17 cellular contexts compared by ENCODE assay signal in genomic region chr9:81597749-81598497, GRCh38.
DNase-seq lines count a peak whose midpoint lies in the region; ATAC-seq, FAIRE-seq and TF ChIP-seq lines count a peak whose summit lies in the region.
"Had no signal": no experiment of that assay in that cellular context is flagged by ENCODE, and none has a peak within 500 bp of the region (broad histone marks: within the 10 kb centered on the region; RNA-seq: fewer than 3 reads in every experiment).

No MANE protein-coding gene starts in this region.

- peaks cover 68% of the 10 kb centered on the region for H3K4me1 ChIP-seq in HUES6 (ENCODE audit: control insufficient read depth, insufficient read depth, low read length)
- H3K4me1 ChIP-seq in astrocyte (ENCODE audit: insufficient read depth, low read length) = peaks cover 17% of the 10 kb centered on the region
- H3K4me1 ChIP-seq in spleen = peaks cover 12 to 83% (median 55%) of the 10 kb centered on the region in 6 donors
- H3K4me1 ChIP-seq in esophagus muscularis mucosa = peaks cover 40 to 82% (median 60%) of the 10 kb centered on the region in 4 donors

- peaks cover 35% of the 10 kb centered on the region for H3K36me3 Mint-ChIP-seq in astrocyte (ENCODE audit: low read depth, unreplicated experiment)
- H3K36me3 Mint-ChIP-seq: activated naive CD8-positive, alpha-beta T cell treated with anti-CD3 and anti-CD28 coated beads for 36 hours had no signal

- TF ChIP-seq EP300 in esophagus muscularis mucosa (IDR thresholded peaks at IDR 0.05) = no peak

- peak overlapping the region; percentile 42 for H3K4me3 Mint-ChIP-seq in astrocyte (ENCODE audit: unreplicated experiment)
- H3K4me3 Mint-ChIP-seq: activated CD4-positive, alpha-beta memory T cell treated with anti-CD3 and anti-CD28 coated beads, Interleukin-2, amount 10 ng/mL, durations not matched to agents 7 days and 5 days; activated naive CD8-positive, alpha-beta T cell treated with anti-CD3 and anti-CD28 coated beads for 36 hours had no signal

- H3K36me3 ChIP-seq in HUES6 (ENCODE audit: control insufficient read depth, insufficient read depth, low read length) = peaks cover 21% of the 10 kb centered on the region
- no peaks in the 10 kb centered on the region for H3K36me3 ChIP-seq in astrocyte (ENCODE audit: insufficient read depth, low read length)
- peaks cover 0 to 41% (median 0%) of the 10 kb centered on the region in 6 donors for H3K36me3 ChIP-seq in spleen
- H3K36me3 ChIP-seq in esophagus muscularis mucosa = peaks cover 0 to 23% (median 3%) of the 10 kb centered on the region in 4 donors
- H3K36me3 ChIP-seq: thyroid gland had no signal

- TF ChIP-seq CTCF in astrocyte (IDR thresholded peaks at IDR 0.05; ENCODE audit: insufficient read depth, low read depth, low read length) (no peak), spleen (IDR thresholded peaks at IDR 0.05 in 8 of 11, conservative IDR thresholded peaks at IDR 0.05 in 3 of 11) (no peak), esophagus muscularis mucosa (IDR thresholded peaks at IDR 0.05) (no peak)

- no peak overlapping the region for H3K27ac Mint-ChIP-seq in astrocyte (ENCODE audit: unreplicated experiment)
- H3K27ac Mint-ChIP-seq: activated CD4-positive, alpha-beta memory T cell treated with anti-CD3 and anti-CD28 coated beads, Interleukin-2, amount 10 ng/mL, durations not matched to agents 7 days and 5 days; activated naive CD8-positive, alpha-beta T cell treated with anti-CD3 and anti-CD28 coated beads for 36 hours; activated T-cell treated with anti-CD3 and anti-CD28 coated beads, Interleukin-2, amount 50 U/mL, for 72 hours had no signal

- H3K27me3 ChIP-seq in HUES6 (ENCODE audit: control insufficient read depth, insufficient read depth, low read length) (no peaks in the 10 kb centered on the region), astrocyte (ENCODE audit: insufficient read depth, low read length) (no peaks in the 10 kb centered on the region), layer of hippocampus (ENCODE audit: control insufficient read depth, insufficient read depth, low read length) (no peaks in the 10 kb centered on the region), spleen (replicated peaks in 1 of 7) (no peaks in the 10 kb centered on the region), esophagus muscularis mucosa (no peaks in the 10 kb centered on the region)
- H3K27me3 ChIP-seq: thyroid gland had no signal

- FAIRE-seq in astrocyte (lab: Jason Lieb, UNC) = no peak

- 65 to 72% (median 68%) methylated on average over 14 of the region's 14 CpGs for whole genome bisulfite sequencing in spleen, 5 donors
- WGBS in esophagus muscularis mucosa = 84% methylated on average over 14 of the region's 14 CpGs

- H3K9me3 ChIP-seq in HUES6 (ENCODE audit: control insufficient read depth, insufficient read depth, low read depth, low read length) (no peaks in the 10 kb centered on the region), astrocyte (ENCODE audit: insufficient read depth, low read depth, low read length) (no peaks in the 10 kb centered on the region), spleen (peaks cover 0 to 4% (median 0%) of the 10 kb centered on the region in 8 donors), esophagus muscularis mucosa (no peaks in the 10 kb centered on the region)
- H3K9me3 ChIP-seq: lower lobe of right lung, thyroid gland had no signal

- ATAC-seq in HG02885 (IDR thresholded peaks at IDR 0.05; ENCODE audit: poor library complexity, unreplicated experiment) (no peak), GM21717 (IDR thresholded peaks at IDR 0.05; ENCODE audit: unreplicated experiment) (no peak)
- ATAC-seq: activated T-cell treated with anti-CD3 and anti-CD28 coated beads, Interleukin-2, amount 50 U/mL, for 72 hours; lower lobe of right lung had no signal

- H3K79me2 ChIP-seq in astrocyte (ENCODE audit: insufficient read depth, low read length) = no peaks in the 10 kb centered on the region

- no peak overlapping the region for H3K4me3 ChIP-seq in HUES6 (ENCODE audit: low read depth, low read length)
- H3K4me3 ChIP-seq in astrocyte (ENCODE audit: insufficient read depth, low read depth, low read length) = no peak overlapping the region
- H3K4me3 ChIP-seq in spleen = no peak overlapping the region
- H3K4me3 ChIP-seq in esophagus muscularis mucosa = no peak overlapping the region
- H3K4me3 ChIP-seq: lower lobe of right lung, thyroid gland had no signal

- H3K9ac ChIP-seq in HUES6 (ENCODE audit: low read length) (peak overlapping the region; percentile 24), astrocyte (ENCODE audit: low read length) (no peak overlapping the region)

- H3K4me1 Mint-ChIP-seq in astrocyte (ENCODE audit: low read depth, unreplicated experiment) = peaks cover 13% of the 10 kb centered on the region

- TF ChIP-seq POLR2A in spleen (IDR thresholded peaks at IDR 0.05) (no peak), esophagus muscularis mucosa (IDR thresholded peaks at IDR 0.05; ENCODE audit: low read depth) (no peak)

- no peaks in the 10 kb centered on the region for H4K20me1 ChIP-seq in astrocyte (ENCODE audit: insufficient read depth, low read length)

- H3K27me3 Mint-ChIP-seq in astrocyte (ENCODE audit: low read depth, unreplicated experiment) = no peaks in the 10 kb centered on the region
- H3K27me3 Mint-ChIP-seq: activated CD4-positive, alpha-beta memory T cell treated with anti-CD3 and anti-CD28 coated beads, Interleukin-2, amount 10 ng/mL, durations not matched to agents 7 days and 5 days had no signal

- intact Hi-C loops in spleen (cut with DNase I; ENCODE audit: low total_unique reads) (loop anchor here (10.0 kb wide), 2 partner anchors 73 to 87 kb away; partner anchors contain the start of gene TLE1), esophagus muscularis mucosa (cut with DNase I) (no loop called here)

- H3K27ac ChIP-seq in HUES6 (ENCODE audit: low read depth, low read length) (no peak overlapping the region; the same call in 1 of the 2 replicates), astrocyte (ENCODE audit: low read depth, low read length) (no peak overlapping the region), layer of hippocampus (ENCODE audit: low read depth, low read length) (peak overlapping the region; percentile 25), spleen (peak overlapping the region; percentile 4 to 80 (median 58)), esophagus muscularis mucosa (replicated peaks in 1 of 4) (peak overlapping the region in 2 of 4 donors; percentile 10 to 15)
- H3K27ac ChIP-seq: lower lobe of right lung, RWPE1 had no signal

- DNase-seq in astrocyte (ENCODE audit: low read depth) (no peak), spleen (no peak), esophagus muscularis mucosa (ENCODE audit: extremely low spot score) (no peak)
- no peak for DNase-seq in stimulated activated CD4-positive, alpha-beta T cell treated with anti-CD3 and anti-CD28 coated beads, Interleukin-12 subunit alpha, Interleukin-12 subunit beta, amount 100 ng/mL, for 4 hours
- DNase-seq: activated CD4-positive, alpha-beta memory T cell treated with anti-CD3 and anti-CD28 coated beads, Interleukin-2, amount 10 ng/mL, durations not matched to agents 7 days and 5 days; activated naive CD8-positive, alpha-beta T cell treated with anti-CD3 and anti-CD28 coated beads for 36 hours; activated T-cell treated with anti-CD3 and anti-CD28 coated beads, Interleukin-2, amount 50 U/mL, for 72 hours; effector CD4-positive, alpha-beta T cell; lower lobe of right lung; NCI-H1048; stimulated activated CD4-positive, alpha-beta T cell treated with anti-CD3 and anti-CD28 coated beads, Interleukin-2, amount 100 ng/mL, for 24 hours; thyroid gland had no signal

- no peak overlapping the region for H3K4me2 ChIP-seq in astrocyte (ENCODE audit: low read length)

- peaks cover 2% of the 10 kb centered on the region for H3K9me3 Mint-ChIP-seq in astrocyte (ENCODE audit: unreplicated experiment)
- H3K9me3 Mint-ChIP-seq: activated naive CD8-positive, alpha-beta T cell treated with anti-CD3 and anti-CD28 coated beads for 36 hours had no signal

- no peak overlapping the region for H2AFZ ChIP-seq in astrocyte (ENCODE audit: low read depth, low read length)

Comparison
In these comparisons a context has a peak if more than half of its experiments do, and no peak if none do; other contexts are left out.
1. H3K27ac ChIP-seq: peak in layer of hippocampus (single experiment) and spleen (8 of 8); none in HUES6 (single experiment) and astrocyte (single experiment).